In genomic region chr13:41384749-41385503, GRCh38 we compare ENCODE assay signal across 8 cellular contexts.
DNase-seq lines count a peak whose midpoint lies in the region; ATAC-seq and TF ChIP-seq lines count a peak whose summit lies in the region.

No MANE protein-coding gene starts in this region.

- no peaks in the 10 kb centered on the region for H3K79me1 ChIP-seq in neuronal stem cell (ENCODE audit: low read depth, low read length)

- H4K91ac ChIP-seq in neuronal stem cell (ENCODE audit: low read depth, low read length, poor library complexity), result no peak overlapping the region

- H3K27me3 ChIP-seq in Caco-2 (replicated peaks; ENCODE audit: control insufficient read depth, insufficient read depth, low read length) (no peaks in the 10 kb centered on the region), body of pancreas (no peaks in the 10 kb centered on the region), lower lobe of right lung (ENCODE audit: low read depth) (no peaks in the 10 kb centered on the region), neuronal stem cell (ENCODE audit: control insufficient read depth in 3 of 3, insufficient read depth in 3 of 3, low read depth in 1 of 3, low read length in 3 of 3) (no peaks in the 10 kb centered on the region)

- H3K9me3 Mint-ChIP-seq in Caco-2 (ENCODE audit: unreplicated experiment), result no peaks in the 10 kb centered on the region

- H2BK15ac ChIP-seq in neuronal stem cell (ENCODE audit: low read length), result no peak overlapping the region

- no peaks in the 10 kb centered on the region for H3K36me3 Mint-ChIP-seq in Caco-2 (ENCODE audit: insufficient read depth, unreplicated experiment)

- no peak overlapping the region for H2BK120ac ChIP-seq in neuronal stem cell (ENCODE audit: low read depth, low read length)

- no peak overlapping the region for H3K18ac ChIP-seq in neuronal stem cell (ENCODE audit: low read length)

- TF ChIP-seq EP300 in Ishikawa (IDR thresholded peaks at IDR 0.05; ENCODE audit: borderline replicate concordance), result no peak

- H3K27ac ChIP-seq in body of pancreas, result no peak overlapping the region
- no peak overlapping the region for H3K27ac ChIP-seq in lower lobe of right lung
- H3K27ac ChIP-seq in neuronal stem cell (replicated peaks; ENCODE audit: low read length), result no peak overlapping the region

- no peak overlapping the region for H3K9ac ChIP-seq in neuronal stem cell (ENCODE audit: low read depth, low read length, poor library complexity)

- no peak overlapping the region for H2AFZ ChIP-seq in neuronal stem cell (ENCODE audit: low read length)

- no peak overlapping the region for H2BK5ac ChIP-seq in neuronal stem cell (ENCODE audit: low read length)

- intact Hi-C loops in Caco-2 (cut with micrococcal nuclease; ENCODE audit: unreplicated experiment) (loop anchor here (1.0 to 10.0 kb wide), 2 partner anchors 267 to 310 kb away; no protein-coding TSS in a partner anchor), body of pancreas (cut with DNase I) (no loop called here), lower lobe of right lung (cut with DNase I) (no loop called here), left colon (cut with DNase I, micrococcal nuclease) (no loop called here)

- H3K4ac ChIP-seq in neuronal stem cell (ENCODE audit: low read length), result no peak overlapping the region

- no peak overlapping the region for H3K14ac ChIP-seq in neuronal stem cell (ENCODE audit: low read length)

- no peak overlapping the region for H3K23ac ChIP-seq in neuronal stem cell (ENCODE audit: low read depth, low read length, poor library complexity)

- WGBS in body of pancreas, 2 donors, result 79 to 86% methylated on average over 20 of the region's 20 CpGs
- no CpG with 5 or more reads among the region's 20 CpGs for WGBS in neuronal stem cell (ENCODE audit: extremely low coverage in 2 of 2, insufficient read length in 2 of 2, insufficient replicate concordance in 1 of 2), 2 donors

- no TSS peak for BruUV-seq in Caco-2 (replicated peaks; lab: Mats Ljungman, UMichigan)

- no peak for DNase-seq in Caco-2
- no peak for DNase-seq in body of pancreas
- DNase-seq in lower lobe of right lung, result no peak
- no peak for DNase-seq in left colon
- DNase-seq in neuronal stem cell (ENCODE audit: low spot score), result no peak
- DNase-seq in SKM-1 treated with dmso at 0.1 percent for 144 hours (lab: John Stamatoyannopoulos, UW; ENCODE audit: unreplicated experiment), result no peak

- H3K9me3 ChIP-seq in Caco-2 (no peaks in the 10 kb centered on the region), body of pancreas (no peaks in the 10 kb centered on the region), lower lobe of right lung (no peaks in the 10 kb centered on the region), neuronal stem cell (replicated peaks in 1 of 2; ENCODE audit: control insufficient read depth in 2 of 2, insufficient read depth in 1 of 2, low read depth in 1 of 2, low read length in 2 of 2) (no peaks in the 10 kb centered on the region)

- CTCF ChIA-PET in Caco-2 (lab: Charles Lee), result interaction anchor here (0.6 to 2.8 kb wide), 3 partner anchors 12 to 284 kb away, joined by 3 to 10 read pairs (median 3); no protein-coding TSS in a partner anchor

- no peak overlapping the region for H3K4me2 ChIP-seq in neuronal stem cell (ENCODE audit: insufficient read depth, low read length, poor library complexity, severe bottlenecking)

- TF ChIP-seq POLR2A in body of pancreas (IDR thresholded peaks at IDR 0.05), result no peak

- no peak overlapping the region for H2AK5ac ChIP-seq in neuronal stem cell (ENCODE audit: low read depth, low read length)

- no peak overlapping the region for H2BK12ac ChIP-seq in neuronal stem cell (ENCODE audit: low read length)

- no peaks in the 10 kb centered on the region for H3K27me3 Mint-ChIP-seq in Caco-2 (ENCODE audit: insufficient read depth, unreplicated experiment)

- H3K36me3 ChIP-seq in Caco-2 (ENCODE audit: control insufficient read depth, insufficient read depth, low read length), result no peaks in the 10 kb centered on the region
- no peaks in the 10 kb centered on the region for H3K36me3 ChIP-seq in body of pancreas (replicated peaks in 1 of 2; ENCODE audit: insufficient read depth in 1 of 2, low read depth in 2 of 2)
- H3K36me3 ChIP-seq in lower lobe of right lung, result no peaks in the 10 kb centered on the region
- H3K36me3 ChIP-seq in neuronal stem cell (replicated peaks in 1 of 2; ENCODE audit: control insufficient read depth in 2 of 2, insufficient read depth in 2 of 2, low read length in 2 of 2), result no peaks in the 10 kb centered on the region

- H3K4me1 ChIP-seq in Caco-2 (no peaks in the 10 kb centered on the region), body of pancreas (peaks cover 9% of the 10 kb centered on the region), lower lobe of right lung (no peaks in the 10 kb centered on the region), neuronal stem cell (ENCODE audit: control insufficient read depth in 2 of 2, insufficient read depth in 1 of 2, low read depth in 1 of 2, low read length in 2 of 2) (no peaks in the 10 kb centered on the region)

- TF ChIP-seq CTCF in Caco-2 (IDR thresholded peaks at IDR 0.05; ENCODE audit: insufficient read depth in 1 of 2, low read depth in 1 of 2, low read length in 1 of 2, severe bottlenecking in 1 of 2, unreplicated experiment in 1 of 2) (peak; percentile 32 to 61), body of pancreas (IDR thresholded peaks at IDR 0.05) (peak in 6 of 7 experiments; percentile 24 to 48 (median 44)), lower lobe of right lung (IDR thresholded peaks at IDR 0.05) (peak; percentile 38)

- no peak overlapping the region for H3K4me3 Mint-ChIP-seq in Caco-2 (ENCODE audit: unreplicated experiment)

- TF ChIP-seq RAD21 in Ishikawa (IDR thresholded peaks at IDR 0.05; ENCODE audit: low read depth), result peak; percentile 51

- no peak overlapping the region for H3K27ac Mint-ChIP-seq in Caco-2 (ENCODE audit: unreplicated experiment)

- ATAC-seq in body of pancreas (no peak), lower lobe of right lung (no peak), left colon (no peak), HG02798 (IDR thresholded peaks at IDR 0.05; ENCODE audit: poor library complexity, unreplicated experiment) (no peak)

- H3K4me3 ChIP-seq in Caco-2 (ENCODE audit: low read depth, low read length) (no peak overlapping the region), body of pancreas (no peak overlapping the region), lower lobe of right lung (no peak overlapping the region), neuronal stem cell (ENCODE audit: low read length in 2 of 2) (no peak overlapping the region)

- peaks cover 4% of the 10 kb centered on the region for H3K4me1 Mint-ChIP-seq in Caco-2 (ENCODE audit: low read depth, unreplicated experiment)

- POLR2A ChIA-PET in Caco-2 (lab: Charles Lee), result interaction anchor here (0.7 kb wide), 1 partner anchor 13 kb away, joined by 3 read pairs; no protein-coding TSS in a partner anchor

- H4K8ac ChIP-seq in neuronal stem cell (ENCODE audit: low read depth, low read length), result no peak overlapping the region

TF ChIP-seq in Ishikawa, 13 proteins besides CTCF, POLR2A, EP300 and RAD21:
- TF ChIP-seq ZBTB7A (IDR thresholded peaks at IDR 0.05; ENCODE audit: low read depth), result no peak
- TF ChIP-seq TAF1 (IDR thresholded peaks at IDR 0.05; ENCODE audit: low read depth), result no peak
- TF ChIP-seq YY1 (IDR thresholded peaks at IDR 0.05; ENCODE audit: low read depth), result no peak
